1 cellular context compared by ENCODE assay signal in genomic region chr15:41562258-41562657, GRCh38.
TF ChIP-seq lines count a peak whose summit lies in the region.

No MANE protein-coding gene starts in this region.

TF ChIP-seq in GM23338, 12 proteins besides CTCF, POLR2A, EP300 and RAD21 (continued from another document):
- no peak for TF ChIP-seq ZNF462 (CRISPR knock-in tag; IDR thresholded peaks at IDR 0.05)
- no peak for TF ChIP-seq EZH2phosphoT487 (IDR thresholded peaks at IDR 0.05; ENCODE audit: unreplicated experiment)
- TF ChIP-seq EZH2 (IDR thresholded peaks at IDR 0.05; ENCODE audit: low read depth, unreplicated experiment) = no peak
- TF ChIP-seq REST (IDR thresholded peaks at IDR 0.05; ENCODE audit: unreplicated experiment) = no peak
- TF ChIP-seq ZNF331 (CRISPR knock-in tag; IDR thresholded peaks at IDR 0.05; ENCODE audit: low read depth) = no peak
